ENCODE assay signal across 9 cellular contexts in genomic region chr20:63574829-63575720, GRCh38. TPM values are rescaled to one million over a fixed set of nuclear protein-coding genes. Genes with fewer than 3 reads are reported as not detected.
A peak's percentile ranks its signal among the peaks of the same experiment; 100 is the strongest.
DNase-seq lines count a peak whose midpoint lies in the region; ATAC-seq, FAIRE-seq and TF ChIP-seq lines count a peak whose summit lies in the region.
"Had no signal": no experiment of that assay in that cellular context is flagged by ENCODE, and none has a peak within 500 bp of the region (broad histone marks: within the 10 kb centered on the region; RNA-seq: fewer than 3 reads in every experiment).

No MANE protein-coding gene starts in this region.

- intact Hi-C loops in natural killer cell (cut with micrococcal nuclease), result no loop called here

- H3K27ac ChIP-seq in BLaER1 (no peak overlapping the region), astrocyte (ENCODE audit: low read depth, low read length) (no peak overlapping the region)

- H3K27me3 ChIP-seq in BLaER1 (peaks cover 34% of the 10 kb centered on the region), astrocyte (ENCODE audit: insufficient read depth, low read length) (peaks cover 7% of the 10 kb centered on the region)

- H3K27ac Mint-ChIP-seq in astrocyte (ENCODE audit: unreplicated experiment) (no peak overlapping the region), natural killer cell (peak overlapping the region; percentile 82 to 88)

- H3K4me3 Mint-ChIP-seq in astrocyte (ENCODE audit: unreplicated experiment) (peak overlapping the region; percentile 66), natural killer cell (peak overlapping the region; percentile 68)

- TF ChIP-seq CTCF in astrocyte (IDR thresholded peaks at IDR 0.05; ENCODE audit: insufficient read depth, low read depth, low read length) (no peak), natural killer cell (IDR thresholded peaks at IDR 0.05) (no peak)

- peak overlapping the region; percentile 59; the same call in 1 of the 2 replicates for H3K4me3 ChIP-seq in BLaER1
- no peak overlapping the region for H3K4me3 ChIP-seq in astrocyte (ENCODE audit: insufficient read depth, low read depth, low read length)

- H3K9me3 Mint-ChIP-seq in astrocyte (ENCODE audit: unreplicated experiment) (no peaks in the 10 kb centered on the region), natural killer cell (no peaks in the 10 kb centered on the region)

- FAIRE-seq in astrocyte (lab: Jason Lieb, UNC), result no peak

- H3K4me1 ChIP-seq in BLaER1, result peaks cover 36% of the 10 kb centered on the region
- peaks cover 21% of the 10 kb centered on the region for H3K4me1 ChIP-seq in astrocyte (ENCODE audit: insufficient read depth, low read length)

- POLR2A ChIA-PET in HEK293T (lab: Yijun Ruan, JAX), result interaction anchor here (0.6 to 2.0 kb wide), 11 partner anchors 13 to 83 kb away, joined by 3 to 10 read pairs (median 5); partner anchors contain the start of genes GMEB2 and RTEL1

- no peak for ATAC-seq in natural killer cell

- H4K20me1 ChIP-seq in BLaER1, result peaks cover 35% of the 10 kb centered on the region
- peaks cover 14% of the 10 kb centered on the region for H4K20me1 ChIP-seq in astrocyte (ENCODE audit: insufficient read depth, low read length)

- H3K9ac ChIP-seq in BLaER1, result peak overlapping the region; percentile 27; the same call in 1 of the 2 replicates
- H3K9ac ChIP-seq in astrocyte (ENCODE audit: low read length), result no peak overlapping the region

- H3K36me3 ChIP-seq in BLaER1, result no peaks in the 10 kb centered on the region; the same call in 1 of the 2 replicates
- no peaks in the 10 kb centered on the region for H3K36me3 ChIP-seq in astrocyte (ENCODE audit: insufficient read depth, low read length)

- CTCF ChIA-PET in HEK293T (lab: Yijun Ruan, JAX), result interaction anchor here (0.6 kb wide), 1 partner anchor 702 kb away, joined by 4 read pairs; no protein-coding TSS in a partner anchor

- H3K79me2 ChIP-seq in astrocyte (ENCODE audit: insufficient read depth, low read length), result peaks cover 7% of the 10 kb centered on the region

- H2AFZ ChIP-seq in astrocyte (ENCODE audit: low read depth, low read length), result no peak overlapping the region

- DNase-seq in HEK293T (ENCODE audit: extremely low spot score), result no peak
- no peak for DNase-seq in astrocyte (ENCODE audit: low read depth)
- DNase-seq in natural killer cell, result no peak
- DNase-seq in NCI-H2107 treated with DMSO at 0.1 percent for 48 hours (lab: John Stamatoyannopoulos, UW; ENCODE audit: unreplicated experiment), result no peak
- no peak for DNase-seq in COR-L47 (lab: John Stamatoyannopoulos, UW)
- no peak for DNase-seq in D341Med (ENCODE audit: low spot score)
- no peak for DNase-seq in NCI-H446 treated with DMSO at 0.1 percent for 48 hours (lab: John Stamatoyannopoulos, UW)

- H3K4me1 Mint-ChIP-seq in astrocyte (ENCODE audit: low read depth, unreplicated experiment) (no peaks in the 10 kb centered on the region), natural killer cell (peaks cover 0 to 4% of the 10 kb centered on the region in 2 donors)

- H3K36me3 Mint-ChIP-seq in astrocyte (ENCODE audit: low read depth, unreplicated experiment), result no peaks in the 10 kb centered on the region
- no peaks in the 10 kb centered on the region for H3K36me3 Mint-ChIP-seq in natural killer cell

- H3K9me3 ChIP-seq in BLaER1 (no peaks in the 10 kb centered on the region), astrocyte (ENCODE audit: insufficient read depth, low read depth, low read length) (no peaks in the 10 kb centered on the region)

- H3K27me3 Mint-ChIP-seq in astrocyte (ENCODE audit: low read depth, unreplicated experiment) (peaks cover 19% of the 10 kb centered on the region), natural killer cell (ENCODE audit: low read depth in 2 of 2) (peaks cover 0 to 9% of the 10 kb centered on the region in 2 donors)

- peak overlapping the region; percentile 93 for H3K4me2 ChIP-seq in BLaER1
- H3K4me2 ChIP-seq in astrocyte (ENCODE audit: low read length), result peak overlapping the region; percentile 7

TF ChIP-seq in HEK293T, 16 proteins besides CTCF, POLR2A, EP300 and RAD21:
- TF ChIP-seq ZNF384 (IDR thresholded peaks at IDR 0.05) (peak; percentile 92), NFRKB (IDR thresholded peaks at IDR 0.05) (no peak), ARNT (IDR thresholded peaks at IDR 0.05) (no peak)

RNA-seq across cellular contexts. Expression of gene HELZ2, which starts 1.0 kb away (rescaled TPM):
- 188 and 200 TPM in 2 replicates for total RNA-seq in astrocyte
- total RNA-seq in natural killer cell, result 10 to 100 TPM; 85.2 to 90.7 (median 89.4) TPM

RNA-seq across cellular contexts. Expression of gene FNDC11, which starts 21.1 kb away (rescaled TPM):
- total RNA-seq in astrocyte (0.19 and 0.20 TPM in 2 replicates), natural killer cell (under 1 TPM; 0.19 to 0.75 (median 0.25) TPM)

RNA-seq across cellular contexts. Expression of gene SRMS, which starts 27.5 kb away (rescaled TPM):
- total RNA-seq in astrocyte, result 0.14 TPM in 1 of 2 replicates, not detected in the other
- under 1 TPM in 2 of 3 donors, not detected in 1; 0.16 to 0.23 TPM for total RNA-seq in natural killer cell
- total RNA-seq: RPMI7951 had no signal

RNA-seq across cellular contexts. Expression of gene PTK6, which starts 37.9 kb away (rescaled TPM):
- 0.18 TPM in 1 of 2 replicates, not detected in the other for total RNA-seq in astrocyte
- total RNA-seq in natural killer cell, result under 1 TPM in 2 of 3 donors, not detected in 1; 0.16 to 0.48 TPM

RNA-seq across cellular contexts. Expression of gene GMEB2, which starts 51.8 kb away (rescaled TPM):
- 10.7 and 11.7 TPM in 2 replicates for total RNA-seq in astrocyte
- total RNA-seq in natural killer cell, result 10 to 100 TPM; 11.7 to 15.1 (median 14.6) TPM
